ENCODE assay signal across 15 cellular contexts in genomic region chr16:24781256-24781655, GRCh38.
"Had no signal": no experiment of that assay in that cellular context is flagged by ENCODE, and none has a peak within 500 bp of the region (broad histone marks: within the 10 kb centered on the region; RNA-seq: fewer than 3 reads in every experiment).

No MANE protein-coding gene starts in this region.

- H3K9me3 Mint-ChIP-seq: immature natural killer cell, naive B cell, nephron had no signal

- H3K27ac ChIP-seq: parathyroid adenoma, testis, tibial nerve, upper lobe of right lung, vagina had no signal

- H3K4me3 Mint-ChIP-seq: immature natural killer cell, naive B cell, nephron had no signal

- H3K27me3 Mint-ChIP-seq: naive B cell had no signal

- H3K4me1 ChIP-seq: upper lobe of right lung had no signal

- H3K4me3 ChIP-seq: testis, tibial nerve, upper lobe of right lung, vagina had no signal

- H3K4me1 Mint-ChIP-seq: nephron had no signal

- DNase-seq: effector memory CD4-positive, alpha-beta T cell; immature natural killer cell; mesendoderm; naive B cell; occipital lobe; small intestine; stimulated activated CD4-positive, alpha-beta T cell treated with anti-CD3 and anti-CD28 coated beads, Interleukin-12 subunit alpha, Interleukin-12 subunit beta, amount 100 ng/mL, for 4 hours; stimulated activated naive CD4-positive, alpha-beta T cell treated with Interleukin-2 at 50 U/mL for 16 hours; testis; upper lobe of right lung had no signal

- H3K27ac Mint-ChIP-seq: nephron had no signal

- H3K27me3 ChIP-seq: testis, tibial nerve, upper lobe of right lung, vagina had no signal

- H3K9me3 ChIP-seq: testis, tibial nerve, upper lobe of right lung, vagina had no signal

- ATAC-seq: esophagus mucosa, upper lobe of right lung had no signal
